ENCODE assay signal across 22 cellular contexts in the genomic region with DNA sequence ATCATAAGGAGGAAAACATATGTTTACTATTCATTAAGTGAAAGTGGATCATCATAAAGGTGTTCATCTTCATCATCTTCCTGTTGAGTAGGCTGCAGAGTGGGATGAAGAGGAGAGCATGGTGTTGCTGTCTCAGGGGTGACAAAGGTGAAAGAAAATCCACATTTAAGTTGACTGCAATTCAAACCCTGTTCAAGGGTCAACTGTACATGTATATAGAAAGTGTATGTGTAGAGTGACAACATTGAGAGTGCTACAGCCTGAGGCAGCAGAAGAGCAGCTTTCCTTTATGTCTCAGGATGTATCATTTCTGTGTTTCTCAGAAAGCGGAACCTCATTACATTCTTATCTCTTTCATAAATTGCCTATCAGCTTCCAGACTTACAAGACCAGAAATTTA.
"Had no signal": no experiment of that assay in that cellular context is flagged by ENCODE, and none has a peak within 500 bp of the region (broad histone marks: within the 10 kb centered on the region; RNA-seq: fewer than 3 reads in every experiment).

No MANE protein-coding gene starts in this region.

- H3K4me3 Mint-ChIP-seq: dendritic cell treated with granulocyte-macrophage colony-stimulating factor and Interleukin-4, amounts not matched to agents 40 ng/mL and 50 ng/mL, for 4 days; endodermal cell; natural killer cell; stimulated activated naive B cell treated with anti-CD40 and anti-IgM and Interleukin-4, amounts not matched to agents 10 μg/mL and 1 μg/mL and 100 μg/mL, for 72 hours; stimulated activated naive CD8-positive, alpha-beta T cell treated with anti-CD3 and anti-CD28 coated beads, Interleukin-15, Interleukin-2, amounts not matched to agents 100 ng/mL and 50 ng/mL, for 24 hours had no signal

- DNase-seq: colonic mucosa; effector CD8-positive, alpha-beta T cell; endodermal cell; foreskin fibroblast; gastrocnemius medialis; head of caudate nucleus; left ventricle myocardium superior; lower lobe of right lung; natural killer cell; occipital lobe; sigmoid colon; stimulated activated CD4-positive, alpha-beta T cell treated with anti-CD3 and anti-CD28 coated beads, Interleukin-4, amount 100 ng/mL, for 4 hours; stimulated activated naive B cell treated with anti-CD40 and anti-IgM and Interleukin-4, amounts not matched to agents 10 μg/mL and 1 μg/mL and 100 μg/mL, for 72 hours; upper lobe of left lung had no signal

- H3K9me3 ChIP-seq: colonic mucosa, gastrocnemius medialis, lower lobe of right lung, sigmoid colon, thoracic aorta, tibial nerve, upper lobe of left lung had no signal

- H3K9me3 Mint-ChIP-seq: dendritic cell treated with granulocyte-macrophage colony-stimulating factor and Interleukin-4, amounts not matched to agents 40 ng/mL and 50 ng/mL, for 4 days; endodermal cell; natural killer cell; stimulated activated naive B cell treated with anti-CD40 and anti-IgM and Interleukin-4, amounts not matched to agents 10 μg/mL and 1 μg/mL and 100 μg/mL, for 72 hours; stimulated activated naive CD8-positive, alpha-beta T cell treated with anti-CD3 and anti-CD28 coated beads, Interleukin-15, Interleukin-2, amounts not matched to agents 100 ng/mL and 50 ng/mL, for 24 hours had no signal

- H3K4me1 ChIP-seq: colonic mucosa, lower lobe of right lung, parathyroid adenoma, sigmoid colon, tibial nerve, upper lobe of left lung had no signal

- H3K4me3 ChIP-seq: colonic mucosa, gastrocnemius medialis, lower lobe of right lung, sigmoid colon, thoracic aorta, tibial nerve, upper lobe of left lung had no signal

- H3K27ac Mint-ChIP-seq: dendritic cell treated with granulocyte-macrophage colony-stimulating factor and Interleukin-4, amounts not matched to agents 40 ng/mL and 50 ng/mL, for 4 days; endodermal cell; natural killer cell; progenitor cell of endocrine pancreas; stimulated activated naive B cell treated with anti-CD40 and anti-IgM and Interleukin-4, amounts not matched to agents 10 μg/mL and 1 μg/mL and 100 μg/mL, for 72 hours; stimulated activated naive CD8-positive, alpha-beta T cell treated with anti-CD3 and anti-CD28 coated beads, Interleukin-15, Interleukin-2, amounts not matched to agents 100 ng/mL and 50 ng/mL, for 24 hours had no signal

- H3K27me3 ChIP-seq: colonic mucosa, gastrocnemius medialis, sigmoid colon, tibial nerve, upper lobe of left lung had no signal

- H3K36me3 ChIP-seq: colonic mucosa, gastrocnemius medialis, lower lobe of right lung, sigmoid colon, thoracic aorta, tibial nerve, upper lobe of left lung had no signal

- H3K27ac ChIP-seq: colonic mucosa, epithelial cell of prostate, gastrocnemius medialis, lower lobe of right lung, parathyroid adenoma, sigmoid colon, thoracic aorta, tibial nerve, upper lobe of left lung had no signal

- H3K36me3 Mint-ChIP-seq: natural killer cell had no signal

- H3K27me3 Mint-ChIP-seq: dendritic cell treated with granulocyte-macrophage colony-stimulating factor and Interleukin-4, amounts not matched to agents 40 ng/mL and 50 ng/mL, for 4 days; progenitor cell of endocrine pancreas; stimulated activated naive B cell treated with anti-CD40 and anti-IgM and Interleukin-4, amounts not matched to agents 10 μg/mL and 1 μg/mL and 100 μg/mL, for 72 hours; stimulated activated naive CD8-positive, alpha-beta T cell treated with anti-CD3 and anti-CD28 coated beads, Interleukin-15, Interleukin-2, amounts not matched to agents 100 ng/mL and 50 ng/mL, for 24 hours had no signal

- ATAC-seq: esophagus mucosa; gastrocnemius medialis; left ventricle myocardium superior; lower lobe of right lung; natural killer cell; stimulated activated naive B cell treated with anti-CD40 and anti-IgM and Interleukin-4, amounts not matched to agents 10 μg/mL and 1 μg/mL and 100 μg/mL, for 72 hours had no signal

- H3K4me1 Mint-ChIP-seq: natural killer cell had no signal
